Comparison of ENCODE assay signal across 20 cellular contexts in genomic region chr5:86862093-86862492, GRCh38.
"Had no signal": no experiment of that assay in that cellular context is flagged by ENCODE, and none has a peak within 500 bp of the region (broad histone marks: within the 10 kb centered on the region; RNA-seq: fewer than 3 reads in every experiment).

No MANE protein-coding gene starts in this region.

- ATAC-seq: esophagus mucosa; left colon; mucosa of descending colon; naive thymus-derived CD8-positive, alpha-beta T cell; stimulated activated memory B cell treated with anti-CD40 and anti-IgM and Interleukin-4, amounts not matched to agents 10 μg/mL and 1 μg/mL and 100 μg/mL, for 72 hours; upper lobe of right lung had no signal

- H3K27ac Mint-ChIP-seq: naive thymus-derived CD8-positive, alpha-beta T cell; stimulated activated memory B cell treated with anti-CD40 and anti-IgM and Interleukin-4, amounts not matched to agents 10 μg/mL and 1 μg/mL and 100 μg/mL, for 72 hours; stimulated activated naive CD8-positive, alpha-beta T cell treated with anti-CD3 and anti-CD28 coated beads, Interleukin-15, Interleukin-2, amounts not matched to agents 100 ng/mL and 50 ng/mL, for 24 hours had no signal

- H3K9me3 Mint-ChIP-seq: naive thymus-derived CD8-positive, alpha-beta T cell; stimulated activated memory B cell treated with anti-CD40 and anti-IgM and Interleukin-4, amounts not matched to agents 10 μg/mL and 1 μg/mL and 100 μg/mL, for 72 hours; stimulated activated naive CD8-positive, alpha-beta T cell treated with anti-CD3 and anti-CD28 coated beads, Interleukin-15, Interleukin-2, amounts not matched to agents 100 ng/mL and 50 ng/mL, for 24 hours had no signal

- H3K9me3 ChIP-seq: heart left ventricle, mucosa of descending colon, psoas muscle, spleen, testis, tibial nerve, upper lobe of right lung had no signal

- H3K4me3 ChIP-seq: dorsolateral prefrontal cortex, heart left ventricle, mucosa of descending colon, psoas muscle, spleen, testis, tibial nerve, upper lobe of right lung had no signal

- H3K4me1 ChIP-seq: heart left ventricle, parathyroid adenoma, psoas muscle, spleen, testis, upper lobe of right lung had no signal

- H3K36me3 ChIP-seq: heart left ventricle, spleen, tibial nerve, upper lobe of right lung had no signal

- H3K4me1 Mint-ChIP-seq: naive thymus-derived CD8-positive, alpha-beta T cell; stimulated activated memory B cell treated with anti-CD40 and anti-IgM and Interleukin-4, amounts not matched to agents 10 μg/mL and 1 μg/mL and 100 μg/mL, for 72 hours had no signal

- H3K27ac ChIP-seq: heart left ventricle, parathyroid adenoma, psoas muscle, spleen, testis, tibial nerve, upper lobe of right lung had no signal

- H3K36me3 Mint-ChIP-seq: naive thymus-derived CD8-positive, alpha-beta T cell; stimulated activated memory B cell treated with anti-CD40 and anti-IgM and Interleukin-4, amounts not matched to agents 10 μg/mL and 1 μg/mL and 100 μg/mL, for 72 hours had no signal

- DNase-seq: cortex of kidney; effector CD8-positive, alpha-beta T cell; heart left ventricle; left colon; mammary epithelial cell; mucosa of descending colon; naive thymus-derived CD8-positive, alpha-beta T cell; psoas muscle; spleen; stimulated activated CD4-positive, alpha-beta T cell treated with anti-CD3 and anti-CD28 coated beads, Interleukin-15, amount 100 ng/mL, for 24 hours; stimulated activated CD4-positive, alpha-beta T cell treated with anti-CD3 and anti-CD28 coated beads, Interleukin-1b, Interleukin-23, amount 100 ng/mL, for 48 hours; stimulated activated CD4-positive, alpha-beta T cell treated with anti-CD3 and anti-CD28 coated beads, Interleukin-4, amount 100 ng/mL, for 24 hours; testis; upper lobe of right lung had no signal

- H3K27me3 Mint-ChIP-seq: stimulated activated memory B cell treated with anti-CD40 and anti-IgM and Interleukin-4, amounts not matched to agents 10 μg/mL and 1 μg/mL and 100 μg/mL, for 72 hours had no signal

- H3K27me3 ChIP-seq: dorsolateral prefrontal cortex, heart left ventricle, spleen, testis, tibial nerve had no signal

- H3K4me3 Mint-ChIP-seq: naive thymus-derived CD8-positive, alpha-beta T cell; stimulated activated memory B cell treated with anti-CD40 and anti-IgM and Interleukin-4, amounts not matched to agents 10 μg/mL and 1 μg/mL and 100 μg/mL, for 72 hours; stimulated activated naive CD8-positive, alpha-beta T cell treated with anti-CD3 and anti-CD28 coated beads, Interleukin-15, Interleukin-2, amounts not matched to agents 100 ng/mL and 50 ng/mL, for 24 hours had no signal
